8 cellular contexts compared by ENCODE assay signal in genomic region chrX:40108959-40109287, GRCh38. TPM values are rescaled to one million over a fixed set of nuclear protein-coding genes. Genes with fewer than 3 reads are reported as not detected.
A peak's percentile ranks its signal among the peaks of the same experiment; 100 is the strongest.
DNase-seq lines count a peak whose midpoint lies in the region; ATAC-seq and TF ChIP-seq lines count a peak whose summit lies in the region.

No MANE protein-coding gene starts in this region.

- WGBS in hepatocyte (ENCODE audit: low lambda C conversion rate, missing lambda C conversion rate) = 11% methylated on average over 19 of the region's 48 CpGs

- no peak for TF ChIP-seq CTCF in astrocyte of the cerebellum (IDR thresholded peaks at IDR 0.05; ENCODE audit: low read depth, low read length, missing control alignments)
- TF ChIP-seq CTCF in hepatocyte (IDR thresholded peaks at IDR 0.05; ENCODE audit: poor library complexity) = no peak

- peak; percentile 44 to 55 for ATAC-seq in CD4-positive, CD25-positive, alpha-beta regulatory T cell (ENCODE audit: low read depth in 2 of 2)
- ATAC-seq in HG03460 (IDR thresholded peaks at IDR 0.05; ENCODE audit: unreplicated experiment) = no peak

- H3K4me3 ChIP-seq in CD4-positive, CD25-positive, alpha-beta regulatory T cell (ENCODE audit: low read depth, low read length) = no peak overlapping the region
- peak overlapping the region; percentile 35 for H3K4me3 ChIP-seq in astrocyte of the cerebellum (ENCODE audit: low read depth, low read length)
- H3K4me3 ChIP-seq in hepatocyte = peak overlapping the region; percentile 73
- H3K4me3 ChIP-seq in rectal smooth muscle tissue (ENCODE audit: low read length) = peak overlapping the region; percentile 61

- H3K27ac ChIP-seq in CD4-positive, CD25-positive, alpha-beta regulatory T cell (ENCODE audit: insufficient read depth, low read length, poor library complexity, severe bottlenecking) = no peak overlapping the region
- H3K27ac ChIP-seq in hepatocyte (peak overlapping the region; percentile 93), rectal smooth muscle tissue (ENCODE audit: low read depth, low read length) (peak overlapping the region; percentile 76)

- in situ Hi-C loops in astrocyte of the cerebellum (cut with HindIII; ENCODE audit: low sequenced_read_pairs) = no loop called here

- peak overlapping the region in 2 of 4 donors; percentile 73 to 76 for H3K4me3 Mint-ChIP-seq in CD4-positive, CD25-positive, alpha-beta regulatory T cell

- peak overlapping the region; percentile 63 for H2AFZ ChIP-seq in hepatocyte

- H3K27me3 ChIP-seq in CD4-positive, CD25-positive, alpha-beta regulatory T cell (ENCODE audit: control insufficient read depth, insufficient read depth, low read length) = no peaks in the 10 kb centered on the region
- peaks cover 2% of the 10 kb centered on the region for H3K27me3 ChIP-seq in hepatocyte
- H3K27me3 ChIP-seq in rectal smooth muscle tissue (ENCODE audit: control insufficient read depth, insufficient read depth, low read length) = no peaks in the 10 kb centered on the region

- peak overlapping the region; percentile 96 for H3K4me2 ChIP-seq in hepatocyte

- no peak overlapping the region for H3K27ac Mint-ChIP-seq in CD4-positive, CD25-positive, alpha-beta regulatory T cell

- no peaks in the 10 kb centered on the region for H3K36me3 ChIP-seq in CD4-positive, CD25-positive, alpha-beta regulatory T cell (ENCODE audit: control insufficient read depth, insufficient read depth, low read length)
- H3K36me3 ChIP-seq in hepatocyte (replicated peaks; ENCODE audit: insufficient read depth, low read depth) (no peaks in the 10 kb centered on the region), rectal smooth muscle tissue (ENCODE audit: control insufficient read depth, insufficient read depth, low read length) (no peaks in the 10 kb centered on the region)

- H3K4me1 ChIP-seq in CD4-positive, CD25-positive, alpha-beta regulatory T cell (ENCODE audit: control insufficient read depth, insufficient read depth, low read length, poor library complexity, severe bottlenecking) = peaks cover 33% of the 10 kb centered on the region
- H3K4me1 ChIP-seq in hepatocyte (ENCODE audit: insufficient read depth) (peaks cover 44% of the 10 kb centered on the region), rectal smooth muscle tissue (ENCODE audit: control insufficient read depth, insufficient read depth, low read length) (peaks cover 8% of the 10 kb centered on the region)

- no peaks in the 10 kb centered on the region for H4K20me1 ChIP-seq in hepatocyte (ENCODE audit: insufficient read depth, poor library complexity, severe bottlenecking)

- no peaks in the 10 kb centered on the region for H3K9me3 ChIP-seq in CD4-positive, CD25-positive, alpha-beta regulatory T cell (ENCODE audit: control insufficient read depth in 2 of 2, low read length in 2 of 2)
- H3K9me3 ChIP-seq in hepatocyte (ENCODE audit: low read depth) = no peaks in the 10 kb centered on the region

- no peaks in the 10 kb centered on the region for H3K36me3 Mint-ChIP-seq in CD4-positive, CD25-positive, alpha-beta regulatory T cell

- H3K9ac ChIP-seq in rectal smooth muscle tissue (ENCODE audit: low read length) = no peak overlapping the region

- H3K27me3 Mint-ChIP-seq in CD4-positive, CD25-positive, alpha-beta regulatory T cell = peaks cover 4% of the 10 kb centered on the region

- no peaks in the 10 kb centered on the region for H3K9me2 ChIP-seq in hepatocyte (replicated peaks; ENCODE audit: insufficient read depth)

- H3K9me3 Mint-ChIP-seq in CD4-positive, CD25-positive, alpha-beta regulatory T cell = peaks cover 0 to 6% (median 0%) of the 10 kb centered on the region in 7 donors

- DNase-seq in CD4-positive, CD25-positive, alpha-beta regulatory T cell = peak in 2 of 3 donors; percentile 39 to 40
- DNase-seq in HUDEP-2 (lab: John Stamatoyannopoulos, UW; ENCODE audit: unreplicated experiment in 76 of 76) (peak in 68 of 76 experiments; percentile 2 to 76 (median 52)), T follicular helper cell (ENCODE audit: low read depth) (peak; percentile 60), astrocyte of the cerebellum (ENCODE audit: low read depth) (no peak), hepatocyte (ENCODE audit: low spot score) (peak; percentile 93), NK-92 (lab: John Stamatoyannopoulos, UW; ENCODE audit: unreplicated experiment) (no peak)

- H3K79me2 ChIP-seq in hepatocyte = peaks cover 1% of the 10 kb centered on the region

- H3K4me1 Mint-ChIP-seq in CD4-positive, CD25-positive, alpha-beta regulatory T cell = peaks cover 0 to 17% (median 1%) of the 10 kb centered on the region in 4 donors

RNA-seq across cellular contexts. Expression of gene BCOR, which starts 11.2 kb away (rescaled TPM):
- total RNA-seq in CD4-positive, CD25-positive, alpha-beta regulatory T cell = 38.0 TPM
- polyA plus RNA-seq in CD4-positive, CD25-positive, alpha-beta regulatory T cell = 1 to 10 TPM; 2.5 to 5.3 (median 3.2) TPM
- 22.7 and 22.9 TPM in 2 replicates for total RNA-seq in hepatocyte
- polyA plus RNA-seq in hepatocyte = 13.6 and 15.3 TPM in 2 replicates

Comparison
In these comparisons a context has a peak if more than half of its experiments do, and no peak if none do; other contexts are left out.
1. DNase-seq: peak in CD4-positive, CD25-positive, alpha-beta regulatory T cell (2 of 3), HUDEP-2 (68 of 76), T follicular helper cell (single experiment) and hepatocyte (single experiment); none in astrocyte of the cerebellum (single experiment) and NK-92 (single experiment).